1 cellular context compared by ENCODE assay signal in genomic region chr17:78970834-78971763, GRCh38.
TF ChIP-seq lines count a peak whose summit lies in the region.

No MANE protein-coding gene starts in this region.

TF ChIP-seq in K562, 482 proteins besides CTCF, POLR2A, EP300 and RAD21:
- 0 out of 2 replicates have a peak, but pooled peaks have one; percentile 10 for TF ChIP-seq GATA2 (CRISPR knock-in tag; IDR thresholded peaks at IDR 0.05)
- TF ChIP-seq STAG1 (CRISPR knock-in tag; IDR thresholded peaks at IDR 0.05; ENCODE audit: borderline replicate concordance) = peak; percentile 55; the same call in 1 of the 2 replicates
- TF ChIP-seq E2F5 (CRISPR knock-in tag; IDR thresholded peaks at IDR 0.05) = no peak
- peak; percentile 59; the same call in 1 of the 2 replicates for TF ChIP-seq CC2D1A (IDR thresholded peaks at IDR 0.05)
- TF ChIP-seq CTCFL (IDR thresholded peaks at IDR 0.05; ENCODE audit: borderline replicate concordance, insufficient read depth, low read depth, low read length, poor library complexity, severe bottlenecking) = peak; percentile 50
- TF ChIP-seq KLF16 (IDR thresholded peaks at IDR 0.05) = 0 out of 2 replicates have a peak, but pooled peaks have one; percentile 6
- no peak for TF ChIP-seq ZNF354B (CRISPR knock-in tag; IDR thresholded peaks at IDR 0.05)
- TF ChIP-seq HINFP (tag; conservative IDR thresholded peaks at IDR 0.05; ENCODE audit: low read depth) = 0 out of 2 replicates have a peak, but pooled peaks have one; percentile 63
- TF ChIP-seq POLR2AphosphoS2 (IDR thresholded peaks at IDR 0.05; ENCODE audit: low read length) = no peak
- TF ChIP-seq JUND (IDR thresholded peaks at IDR 0.05; ENCODE audit: borderline replicate concordance, low read depth, low read length) = 0 out of 2 replicates have a peak, but pooled peaks have one; percentile 26
- TF ChIP-seq JUND (tag; IDR thresholded peaks at IDR 0.05; ENCODE audit: borderline replicate concordance, low read depth, low read length) = no peak; the same call in 2 of the 3 replicates
- peak; percentile 70 for TF ChIP-seq SMC3 (conservative IDR thresholded peaks at IDR 0.05; ENCODE audit: insufficient read depth, low read depth, low read length)
- no peak for TF ChIP-seq ETV6 (IDR thresholded peaks at IDR 0.05; ENCODE audit: borderline replicate concordance in 1 of 2, low read depth in 2 of 2, low read length in 1 of 2)
- TF ChIP-seq ETV6 (CRISPR knock-in tag; IDR thresholded peaks at IDR 0.05; ENCODE audit: borderline replicate concordance) = no peak
- TF ChIP-seq ZFP36 (IDR thresholded peaks at IDR 0.05; ENCODE audit: low read depth, low read length, partially characterized antibody) = peak; percentile 14
- TF ChIP-seq XRCC5 (IDR thresholded peaks at IDR 0.05; ENCODE audit: low read depth, low read length) = 0 out of 2 replicates have a peak, but pooled peaks have one; percentile 37
- TF ChIP-seq MBD1 (CRISPR knock-in tag; IDR thresholded peaks at IDR 0.05) = no peak
- TF ChIP-seq RCOR1 (IDR thresholded peaks at IDR 0.05; ENCODE audit: borderline replicate concordance in 1 of 2, low read depth in 2 of 2, low read length in 2 of 2) = 0 out of 4 replicates have a peak, but pooled peaks of 1 of the 2 experiments have one; percentile 6
- peak; percentile 32; the same call in 1 of the 2 replicates for TF ChIP-seq ZNF407 (IDR thresholded peaks at IDR 0.05; ENCODE audit: low read depth)
- TF ChIP-seq SPI1 (IDR thresholded peaks at IDR 0.05; ENCODE audit: borderline replicate concordance, low read depth, low read length) = peak; percentile 31; the same call in 1 of the 2 replicates
